ENCODE assay signal across 12 cellular contexts in genomic region chr5:149323235-149324205, GRCh38. TPM values are rescaled to one million over a fixed set of nuclear protein-coding genes. Genes with fewer than 3 reads are reported as not detected.
DNase-seq lines count a peak whose midpoint lies in the region; ATAC-seq and TF ChIP-seq lines count a peak whose summit lies in the region.
"Had no signal": no experiment of that assay in that cellular context is flagged by ENCODE, and none has a peak within 500 bp of the region (broad histone marks: within the 10 kb centered on the region; RNA-seq: fewer than 3 reads in every experiment).

No MANE protein-coding gene starts in this region.

- peak overlapping the region in 2 of 3 donors; percentile 13 to 24 for H3K27ac ChIP-seq in thyroid gland

- 87 to 88% methylated on average over 2 of the region's 2 CpGs for WGBS in thyroid gland, 2 donors

- H3K27me3 ChIP-seq in thyroid gland, result no peaks in the 10 kb centered on the region

- H3K9me3 ChIP-seq in thyroid gland, result no peaks in the 10 kb centered on the region

- intact Hi-C loops in thyroid gland (cut with DNase I), result loop anchor here (5.0 kb wide), 1 partner anchor 109 kb away; no protein-coding TSS in a partner anchor

- TF ChIP-seq POLR2A in thyroid gland (IDR thresholded peaks at IDR 0.05), result no peak

- H3K4me3 ChIP-seq in thyroid gland (replicated peaks in 1 of 3), result no peak overlapping the region

- H3K4me1 ChIP-seq in thyroid gland, result peaks cover 11 to 12% of the 10 kb centered on the region in 2 donors

- H3K36me3 ChIP-seq in thyroid gland, result no peaks in the 10 kb centered on the region

- peak; percentile 49 for DNase-seq in dermis blood vessel endothelial cell
- DNase-seq in left lobe of liver (ENCODE audit: low spot score), result no peak
- DNase-seq in thyroid gland, result no peak
- DNase-seq in NCI-H526 (lab: John Stamatoyannopoulos, UW), result no peak
- DNase-seq: activated CD4-positive, CD25-positive, alpha-beta regulatory T cell treated with anti-CD3 and anti-CD28 coated beads, Interleukin-2, amount 50 U/mL, for 72 hours; Calu3; islet precursor cell; NCI-H2107; stimulated activated naive CD4-positive, alpha-beta T cell treated with Interleukin-2 at 50 U/mL for 16 hours had no signal

- TF ChIP-seq CTCF in thyroid gland (IDR thresholded peaks at IDR 0.05), result no peak

- peak; percentile 40 for ATAC-seq in left lobe of liver
- ATAC-seq in HG02884 (IDR thresholded peaks at IDR 0.05; ENCODE audit: unreplicated experiment), result no peak
- ATAC-seq: esophagus mucosa had no signal

RNA-seq across cellular contexts. Expression of gene GRPEL2, which starts 21.8 kb away (rescaled TPM):
- 44.3 and 61.9 TPM in 2 replicates for total RNA-seq in dermis blood vessel endothelial cell
- 5.1 TPM for total RNA-seq in left lobe of liver
- total RNA-seq in thyroid gland, result 10 to 100 TPM; 12.6 to 19.6 (median 13.7) TPM

RNA-seq across cellular contexts. Expression of gene PCYOX1L, which starts 34.3 kb away (rescaled TPM):
- 14.8 and 16.5 TPM in 2 replicates for total RNA-seq in dermis blood vessel endothelial cell
- total RNA-seq in left lobe of liver, result 0.93 TPM
- 1 to 10 TPM; 1.8 to 4.4 (median 2.4) TPM for total RNA-seq in thyroid gland

RNA-seq across cellular contexts. Expression of gene AFAP1L1, which starts 51.9 kb away (rescaled TPM):
- total RNA-seq in dermis blood vessel endothelial cell (234 and 264 TPM in 2 replicates), left lobe of liver (2.6 TPM), thyroid gland (10 to 100 TPM; 15.9 to 43.1 (median 26.8) TPM)
- total RNA-seq: activated T-helper 1 cell treated with anti-CD3 and anti-CD28 coated beads, Interleukin-12 subunit alpha, Interleukin-12 subunit beta, Interleukin-2, Interleukin-4 antibody, amounts not matched to agents 30 ng/mL and 10 ng/mL and 1 ng/mL, durations not matched to agents 14 hours and 24 hours and 36 hours had no signal

RNA-seq across cellular contexts. Expression of gene IL17B, which starts 55.6 kb away (rescaled TPM):
- total RNA-seq in dermis blood vessel endothelial cell, result not detected in 2 replicates
- not detected for total RNA-seq in left lobe of liver
- total RNA-seq in thyroid gland, result 1 to 10 TPM in 1 of 4 donors, not detected in 3; 1.7 TPM
- total RNA-seq: activated T-helper 1 cell treated with anti-CD3 and anti-CD28 coated beads, Interleukin-12 subunit alpha, Interleukin-12 subunit beta, Interleukin-2, Interleukin-4 antibody, amounts not matched to agents 30 ng/mL and 10 ng/mL and 1 ng/mL, durations not matched to agents 14 hours and 24 hours and 36 hours; Calu3 had no signal
